Comparison of ENCODE assay signal across 2 cellular contexts in the genomic region with DNA sequence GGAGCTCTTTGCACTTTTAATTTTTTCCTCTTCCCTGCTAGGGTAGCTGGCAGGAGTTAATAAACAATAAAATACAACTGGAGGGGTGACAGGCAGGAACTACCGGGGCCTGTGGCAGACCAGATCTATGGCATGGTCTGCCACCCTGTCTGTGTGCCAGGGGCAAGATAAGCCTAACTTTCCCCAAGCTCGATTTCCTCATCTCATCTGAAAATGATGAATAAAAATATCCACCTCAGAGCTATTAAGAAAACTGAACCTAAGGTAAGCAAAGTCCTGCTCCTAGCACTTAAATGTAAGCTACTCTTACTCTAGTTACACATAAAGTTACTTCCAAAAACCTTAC.
TF ChIP-seq lines count a peak whose summit lies in the region.

No MANE protein-coding gene starts in this region.

TF ChIP-seq in HCT116, 20 proteins besides CTCF, POLR2A, EP300 and RAD21 (continued from another document):
- TF ChIP-seq, protein P1, sequence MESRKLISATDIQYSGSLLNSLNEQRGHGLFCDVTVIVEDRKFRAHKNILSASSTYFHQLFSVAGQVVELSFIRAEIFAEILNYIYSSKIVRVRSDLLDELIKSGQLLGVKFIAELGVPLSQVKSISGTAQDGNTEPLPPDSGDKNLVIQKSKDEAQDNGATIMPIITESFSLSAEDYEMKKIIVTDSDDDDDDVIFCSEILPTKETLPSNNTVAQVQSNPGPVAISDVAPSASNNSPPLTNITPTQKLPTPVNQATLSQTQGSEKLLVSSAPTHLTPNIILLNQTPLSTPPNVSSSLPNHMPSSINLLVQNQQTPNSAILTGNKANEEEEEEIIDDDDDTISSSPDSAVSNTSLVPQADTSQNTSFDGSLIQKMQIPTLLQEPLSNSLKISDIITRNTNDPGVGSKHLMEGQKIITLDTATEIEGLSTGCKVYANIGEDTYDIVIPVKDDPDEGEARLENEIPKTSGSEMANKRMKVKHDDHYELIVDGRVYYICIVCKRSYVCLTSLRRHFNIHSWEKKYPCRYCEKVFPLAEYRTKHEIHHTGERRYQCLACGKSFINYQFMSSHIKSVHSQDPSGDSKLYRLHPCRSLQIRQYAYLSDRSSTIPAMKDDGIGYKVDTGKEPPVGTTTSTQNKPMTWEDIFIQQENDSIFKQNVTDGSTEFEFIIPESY (IDR thresholded peaks at IDR 0.05; ENCODE audit: extremely low read depth, insufficient replicate concordance, low read length), result no peak
- TF ChIP-seq CEBPB (IDR thresholded peaks at IDR 0.05; ENCODE audit: low read depth), result no peak
- TF ChIP-seq, protein P2, sequence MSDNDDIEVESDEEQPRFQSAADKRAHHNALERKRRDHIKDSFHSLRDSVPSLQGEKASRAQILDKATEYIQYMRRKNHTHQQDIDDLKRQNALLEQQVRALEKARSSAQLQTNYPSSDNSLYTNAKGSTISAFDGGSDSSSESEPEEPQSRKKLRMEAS (IDR thresholded peaks at IDR 0.05), result no peak
- no peak for TF ChIP-seq EGR1 (IDR thresholded peaks at IDR 0.05; ENCODE audit: low read depth)
- TF ChIP-seq SP1 (IDR thresholded peaks at IDR 0.05; ENCODE audit: low read depth), result no peak
- no peak for TF ChIP-seq YY1 (IDR thresholded peaks at IDR 0.05; ENCODE audit: extremely low read depth, insufficient replicate concordance, low read depth, low read length)
- TF ChIP-seq CBX3 (IDR thresholded peaks at IDR 0.05; ENCODE audit: low read depth), result no peak
- no peak for TF ChIP-seq FOSL1 (IDR thresholded peaks at IDR 0.05; ENCODE audit: low read depth)
- no peak for TF ChIP-seq EZH2 (IDR thresholded peaks at IDR 0.05)
- no peak for TF ChIP-seq ZNF274 (IDR thresholded peaks at IDR 0.05; ENCODE audit: low read depth, low read length)
- TF ChIP-seq ELF1 (IDR thresholded peaks at IDR 0.05; ENCODE audit: borderline replicate concordance, low read depth), result no peak
- TF ChIP-seq JUND (IDR thresholded peaks at IDR 0.05), result no peak
- no peak for TF ChIP-seq SRF (IDR thresholded peaks at IDR 0.05; ENCODE audit: low read depth)
- TF ChIP-seq, protein P3, sequence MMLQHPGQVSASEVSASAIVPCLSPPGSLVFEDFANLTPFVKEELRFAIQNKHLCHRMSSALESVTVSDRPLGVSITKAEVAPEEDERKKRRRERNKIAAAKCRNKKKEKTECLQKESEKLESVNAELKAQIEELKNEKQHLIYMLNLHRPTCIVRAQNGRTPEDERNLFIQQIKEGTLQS (IDR thresholded peaks at IDR 0.05), result no peak
- TF ChIP-seq, protein P4, sequence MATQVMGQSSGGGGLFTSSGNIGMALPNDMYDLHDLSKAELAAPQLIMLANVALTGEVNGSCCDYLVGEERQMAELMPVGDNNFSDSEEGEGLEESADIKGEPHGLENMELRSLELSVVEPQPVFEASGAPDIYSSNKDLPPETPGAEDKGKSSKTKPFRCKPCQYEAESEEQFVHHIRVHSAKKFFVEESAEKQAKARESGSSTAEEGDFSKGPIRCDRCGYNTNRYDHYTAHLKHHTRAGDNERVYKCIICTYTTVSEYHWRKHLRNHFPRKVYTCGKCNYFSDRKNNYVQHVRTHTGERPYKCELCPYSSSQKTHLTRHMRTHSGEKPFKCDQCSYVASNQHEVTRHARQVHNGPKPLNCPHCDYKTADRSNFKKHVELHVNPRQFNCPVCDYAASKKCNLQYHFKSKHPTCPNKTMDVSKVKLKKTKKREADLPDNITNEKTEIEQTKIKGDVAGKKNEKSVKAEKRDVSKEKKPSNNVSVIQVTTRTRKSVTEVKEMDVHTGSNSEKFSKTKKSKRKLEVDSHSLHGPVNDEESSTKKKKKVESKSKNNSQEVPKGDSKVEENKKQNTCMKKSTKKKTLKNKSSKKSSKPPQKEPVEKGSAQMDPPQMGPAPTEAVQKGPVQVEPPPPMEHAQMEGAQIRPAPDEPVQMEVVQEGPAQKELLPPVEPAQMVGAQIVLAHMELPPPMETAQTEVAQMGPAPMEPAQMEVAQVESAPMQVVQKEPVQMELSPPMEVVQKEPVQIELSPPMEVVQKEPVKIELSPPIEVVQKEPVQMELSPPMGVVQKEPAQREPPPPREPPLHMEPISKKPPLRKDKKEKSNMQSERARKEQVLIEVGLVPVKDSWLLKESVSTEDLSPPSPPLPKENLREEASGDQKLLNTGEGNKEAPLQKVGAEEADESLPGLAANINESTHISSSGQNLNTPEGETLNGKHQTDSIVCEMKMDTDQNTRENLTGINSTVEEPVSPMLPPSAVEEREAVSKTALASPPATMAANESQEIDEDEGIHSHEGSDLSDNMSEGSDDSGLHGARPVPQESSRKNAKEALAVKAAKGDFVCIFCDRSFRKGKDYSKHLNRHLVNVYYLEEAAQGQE (IDR thresholded peaks at IDR 0.05; ENCODE audit: low read depth), result no peak
- TF ChIP-seq POLR2AphosphoS5 (IDR thresholded peaks at IDR 0.05; ENCODE audit: low read depth, low read length), result no peak
- no peak for TF ChIP-seq TCF7L2 (IDR thresholded peaks at IDR 0.05; ENCODE audit: borderline replicate concordance, extremely low read depth, insufficient read depth, insufficient read length)

TF ChIP-seq in WTC11, 78 proteins besides CTCF, POLR2A, EP300 and RAD21 (continued from another document):
- TF ChIP-seq JAZF1 (CRISPR knock-in tag; IDR thresholded peaks at IDR 0.05) (no peak), NFYB (CRISPR knock-in tag; conservative IDR thresholded peaks at IDR 0.05; ENCODE audit: low read depth) (no peak), GABPB1 (CRISPR knock-in tag; IDR thresholded peaks at IDR 0.05) (no peak), ZNF263 (CRISPR knock-in tag; IDR thresholded peaks at IDR 0.05; ENCODE audit: low read depth) (no peak), ZBTB21 (CRISPR knock-in tag; IDR thresholded peaks at IDR 0.05; ENCODE audit: borderline replicate concordance) (no peak)
- TF ChIP-seq, protein P5, sequence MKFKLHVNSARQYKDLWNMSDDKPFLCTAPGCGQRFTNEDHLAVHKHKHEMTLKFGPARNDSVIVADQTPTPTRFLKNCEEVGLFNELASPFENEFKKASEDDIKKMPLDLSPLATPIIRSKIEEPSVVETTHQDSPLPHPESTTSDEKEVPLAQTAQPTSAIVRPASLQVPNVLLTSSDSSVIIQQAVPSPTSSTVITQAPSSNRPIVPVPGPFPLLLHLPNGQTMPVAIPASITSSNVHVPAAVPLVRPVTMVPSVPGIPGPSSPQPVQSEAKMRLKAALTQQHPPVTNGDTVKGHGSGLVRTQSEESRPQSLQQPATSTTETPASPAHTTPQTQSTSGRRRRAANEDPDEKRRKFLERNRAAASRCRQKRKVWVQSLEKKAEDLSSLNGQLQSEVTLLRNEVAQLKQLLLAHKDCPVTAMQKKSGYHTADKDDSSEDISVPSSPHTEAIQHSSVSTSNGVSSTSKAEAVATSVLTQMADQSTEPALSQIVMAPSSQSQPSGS (CRISPR knock-in tag; IDR thresholded peaks at IDR 0.05; ENCODE audit: borderline replicate concordance, low read depth), result no peak
- TF ChIP-seq, protein P6, sequence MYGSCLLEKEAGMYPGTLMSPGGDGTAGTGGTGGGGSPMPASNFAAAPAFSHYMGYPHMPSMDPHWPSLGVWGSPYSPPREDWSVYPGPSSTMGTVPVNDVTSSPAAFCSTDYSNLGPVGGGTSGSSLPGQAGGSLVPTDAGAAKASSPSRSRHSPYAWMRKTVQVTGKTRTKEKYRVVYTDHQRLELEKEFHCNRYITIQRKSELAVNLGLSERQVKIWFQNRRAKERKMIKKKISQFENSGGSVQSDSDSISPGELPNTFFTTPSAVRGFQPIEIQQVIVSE (CRISPR knock-in tag; IDR thresholded peaks at IDR 0.05; ENCODE audit: borderline replicate concordance), result no peak
- TF ChIP-seq, protein P7, sequence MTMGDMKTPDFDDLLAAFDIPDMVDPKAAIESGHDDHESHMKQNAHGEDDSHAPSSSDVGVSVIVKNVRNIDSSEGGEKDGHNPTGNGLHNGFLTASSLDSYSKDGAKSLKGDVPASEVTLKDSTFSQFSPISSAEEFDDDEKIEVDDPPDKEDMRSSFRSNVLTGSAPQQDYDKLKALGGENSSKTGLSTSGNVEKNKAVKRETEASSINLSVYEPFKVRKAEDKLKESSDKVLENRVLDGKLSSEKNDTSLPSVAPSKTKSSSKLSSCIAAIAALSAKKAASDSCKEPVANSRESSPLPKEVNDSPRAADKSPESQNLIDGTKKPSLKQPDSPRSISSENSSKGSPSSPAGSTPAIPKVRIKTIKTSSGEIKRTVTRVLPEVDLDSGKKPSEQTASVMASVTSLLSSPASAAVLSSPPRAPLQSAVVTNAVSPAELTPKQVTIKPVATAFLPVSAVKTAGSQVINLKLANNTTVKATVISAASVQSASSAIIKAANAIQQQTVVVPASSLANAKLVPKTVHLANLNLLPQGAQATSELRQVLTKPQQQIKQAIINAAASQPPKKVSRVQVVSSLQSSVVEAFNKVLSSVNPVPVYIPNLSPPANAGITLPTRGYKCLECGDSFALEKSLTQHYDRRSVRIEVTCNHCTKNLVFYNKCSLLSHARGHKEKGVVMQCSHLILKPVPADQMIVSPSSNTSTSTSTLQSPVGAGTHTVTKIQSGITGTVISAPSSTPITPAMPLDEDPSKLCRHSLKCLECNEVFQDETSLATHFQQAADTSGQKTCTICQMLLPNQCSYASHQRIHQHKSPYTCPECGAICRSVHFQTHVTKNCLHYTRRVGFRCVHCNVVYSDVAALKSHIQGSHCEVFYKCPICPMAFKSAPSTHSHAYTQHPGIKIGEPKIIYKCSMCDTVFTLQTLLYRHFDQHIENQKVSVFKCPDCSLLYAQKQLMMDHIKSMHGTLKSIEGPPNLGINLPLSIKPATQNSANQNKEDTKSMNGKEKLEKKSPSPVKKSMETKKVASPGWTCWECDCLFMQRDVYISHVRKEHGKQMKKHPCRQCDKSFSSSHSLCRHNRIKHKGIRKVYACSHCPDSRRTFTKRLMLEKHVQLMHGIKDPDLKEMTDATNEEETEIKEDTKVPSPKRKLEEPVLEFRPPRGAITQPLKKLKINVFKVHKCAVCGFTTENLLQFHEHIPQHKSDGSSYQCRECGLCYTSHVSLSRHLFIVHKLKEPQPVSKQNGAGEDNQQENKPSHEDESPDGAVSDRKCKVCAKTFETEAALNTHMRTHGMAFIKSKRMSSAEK (CRISPR knock-in tag; IDR thresholded peaks at IDR 0.05; ENCODE audit: borderline replicate concordance), result no peak
- TF ChIP-seq, protein P8, sequence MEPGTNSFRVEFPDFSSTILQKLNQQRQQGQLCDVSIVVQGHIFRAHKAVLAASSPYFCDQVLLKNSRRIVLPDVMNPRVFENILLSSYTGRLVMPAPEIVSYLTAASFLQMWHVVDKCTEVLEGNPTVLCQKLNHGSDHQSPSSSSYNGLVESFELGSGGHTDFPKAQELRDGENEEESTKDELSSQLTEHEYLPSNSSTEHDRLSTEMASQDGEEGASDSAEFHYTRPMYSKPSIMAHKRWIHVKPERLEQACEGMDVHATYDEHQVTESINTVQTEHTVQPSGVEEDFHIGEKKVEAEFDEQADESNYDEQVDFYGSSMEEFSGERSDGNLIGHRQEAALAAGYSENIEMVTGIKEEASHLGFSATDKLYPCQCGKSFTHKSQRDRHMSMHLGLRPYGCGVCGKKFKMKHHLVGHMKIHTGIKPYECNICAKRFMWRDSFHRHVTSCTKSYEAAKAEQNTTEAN (CRISPR knock-in tag; IDR thresholded peaks at IDR 0.05), result no peak
TF ChIP-seq in WTC11: peak in this region for 0.
